In genomic region chr11:10743354-10744035, GRCh38 we compare ENCODE assay signal across 11 cellular contexts. TPM values are rescaled to one million over a fixed set of nuclear protein-coding genes. Genes with fewer than 3 reads are reported as not detected.
DNase-seq lines count a peak whose midpoint lies in the region; ATAC-seq and TF ChIP-seq lines count a peak whose summit lies in the region.
"Had no signal": no experiment of that assay in that cellular context is flagged by ENCODE, and none has a peak within 500 bp of the region (broad histone marks: within the 10 kb centered on the region; RNA-seq: fewer than 3 reads in every experiment).

No MANE protein-coding gene starts in this region.

- TF ChIP-seq CTCF in PC-3 (conservative IDR thresholded peaks at IDR 0.05; ENCODE audit: low read depth, low read length): no peak
- no peak for TF ChIP-seq CTCF in esophagus squamous epithelium (IDR thresholded peaks at IDR 0.05)
- no peak for TF ChIP-seq CTCF in omental fat pad (IDR thresholded peaks at IDR 0.05)

- DNase-seq in NK-92 treated with Interleukin-12 subunit alpha and Interleukin-12 subunit beta, amount 100 ng/mL, for 24 hours (lab: John Stamatoyannopoulos, UW): peak; percentile 58
- no peak for DNase-seq in NK-92 (lab: John Stamatoyannopoulos, UW; ENCODE audit: unreplicated experiment)
- no peak for DNase-seq in PC-3
- DNase-seq in activated naive CD8-positive, alpha-beta T cell treated with anti-CD3 and anti-CD28 coated beads, Interleukin-2, amount 10 ng/mL, durations not matched to agents 7 days and 5 days: peak; percentile 64
- DNase-seq in stimulated activated naive B cell treated with anti-CD40 and anti-IgM and Interleukin-4, amounts not matched to agents 10 μg/mL and 1 μg/mL and 100 μg/mL, for 72 hours: no peak
- DNase-seq in posterior cingulate gyrus: no peak
- no peak for DNase-seq in esophagus squamous epithelium (lab: John Stamatoyannopoulos, UW)
- no peak for DNase-seq in omental fat pad (ENCODE audit: low spot score)
- DNase-seq: 8988T, SW 1271 had no signal

- peak overlapping the region; percentile 71 for H3K27ac Mint-ChIP-seq in activated naive CD8-positive, alpha-beta T cell treated with anti-CD3 and anti-CD28 coated beads, Interleukin-2, amount 10 ng/mL, durations not matched to agents 7 days and 5 days
- peak overlapping the region; percentile 45 for H3K27ac Mint-ChIP-seq in stimulated activated naive B cell treated with anti-CD40 and anti-IgM and Interleukin-4, amounts not matched to agents 10 μg/mL and 1 μg/mL and 100 μg/mL, for 72 hours

- ATAC-seq in PC-3 (no peak), omental fat pad (ENCODE audit: low FRiP score) (no peak)
- peak; percentile 44 for ATAC-seq in activated naive CD8-positive, alpha-beta T cell treated with anti-CD3 and anti-CD28 coated beads, Interleukin-2, amount 10 ng/mL, durations not matched to agents 7 days and 5 days (ENCODE audit: low read depth)
- peak in 1 of 2 donors; percentile 27 for ATAC-seq in stimulated activated naive B cell treated with anti-CD40 and anti-IgM and Interleukin-4, amounts not matched to agents 10 μg/mL and 1 μg/mL and 100 μg/mL, for 72 hours (replicated peaks)

- H3K9me2 ChIP-seq in PC-3 (replicated peaks; ENCODE audit: low read length): no peaks in the 10 kb centered on the region

- no peaks in the 10 kb centered on the region for H4K20me1 ChIP-seq in PC-3 (ENCODE audit: low read length)

- H3K36me3 ChIP-seq in PC-3 (ENCODE audit: low read depth, low read length) (no peaks in the 10 kb centered on the region), esophagus squamous epithelium (no peaks in the 10 kb centered on the region)

- 65 to 72% methylated on average over 13 of the region's 13 CpGs for WGBS in esophagus squamous epithelium, 2 donors

- peak overlapping the region; percentile 23; the same call in 1 of the 2 replicates for H3K4me2 ChIP-seq in PC-3 (ENCODE audit: low read length)

- H3K27me3 Mint-ChIP-seq in activated naive CD8-positive, alpha-beta T cell treated with anti-CD3 and anti-CD28 coated beads, Interleukin-2, amount 10 ng/mL, durations not matched to agents 7 days and 5 days: no peaks in the 10 kb centered on the region
- no peaks in the 10 kb centered on the region for H3K27me3 Mint-ChIP-seq in stimulated activated naive B cell treated with anti-CD40 and anti-IgM and Interleukin-4, amounts not matched to agents 10 μg/mL and 1 μg/mL and 100 μg/mL, for 72 hours

- H3K27ac ChIP-seq in PC-3 (ENCODE audit: low read length): peak overlapping the region; percentile 29
- no peak overlapping the region for H3K27ac ChIP-seq in esophagus squamous epithelium

- intact Hi-C loops in PC-3 (cut with micrococcal nuclease) (no loop called here), posterior cingulate gyrus (cut with DNase I) (no loop called here), esophagus squamous epithelium (cut with DNase I) (no loop called here)

- no peaks in the 10 kb centered on the region for H3K9me3 Mint-ChIP-seq in activated naive CD8-positive, alpha-beta T cell treated with anti-CD3 and anti-CD28 coated beads, Interleukin-2, amount 10 ng/mL, durations not matched to agents 7 days and 5 days
- no peaks in the 10 kb centered on the region for H3K9me3 Mint-ChIP-seq in stimulated activated naive B cell treated with anti-CD40 and anti-IgM and Interleukin-4, amounts not matched to agents 10 μg/mL and 1 μg/mL and 100 μg/mL, for 72 hours

- peak overlapping the region; percentile 63 for H3K4me3 Mint-ChIP-seq in activated naive CD8-positive, alpha-beta T cell treated with anti-CD3 and anti-CD28 coated beads, Interleukin-2, amount 10 ng/mL, durations not matched to agents 7 days and 5 days
- H3K4me3 Mint-ChIP-seq in stimulated activated naive B cell treated with anti-CD40 and anti-IgM and Interleukin-4, amounts not matched to agents 10 μg/mL and 1 μg/mL and 100 μg/mL, for 72 hours: peak overlapping the region; percentile 62 to 65

- H3K9ac ChIP-seq in PC-3 (ENCODE audit: low read length): no peak overlapping the region
- H3K9ac ChIP-seq: parathyroid adenoma had no signal

- H3K9me3 ChIP-seq in PC-3 (ENCODE audit: low read length): no peaks in the 10 kb centered on the region
- H3K9me3 ChIP-seq in esophagus squamous epithelium: no peaks in the 10 kb centered on the region

- H2AFZ ChIP-seq in PC-3 (ENCODE audit: low read length): 0 out of 2 replicates have a peak overlapping the region, but pooled peaks have one; percentile 7

- peaks cover 29% of the 10 kb centered on the region for H3K4me1 Mint-ChIP-seq in activated naive CD8-positive, alpha-beta T cell treated with anti-CD3 and anti-CD28 coated beads, Interleukin-2, amount 10 ng/mL, durations not matched to agents 7 days and 5 days
- peaks cover 6 to 13% of the 10 kb centered on the region in 2 donors for H3K4me1 Mint-ChIP-seq in stimulated activated naive B cell treated with anti-CD40 and anti-IgM and Interleukin-4, amounts not matched to agents 10 μg/mL and 1 μg/mL and 100 μg/mL, for 72 hours

- no peaks in the 10 kb centered on the region for H3K79me2 ChIP-seq in PC-3 (ENCODE audit: low read length)
- H3K79me2 ChIP-seq: parathyroid adenoma had no signal

- no peak overlapping the region for H3K4me3 ChIP-seq in PC-3 (ENCODE audit: low read length)
- no peak overlapping the region for H3K4me3 ChIP-seq in esophagus squamous epithelium

- H3K4me1 ChIP-seq in PC-3 (ENCODE audit: insufficient read depth, low read length) (peaks cover 25% of the 10 kb centered on the region), esophagus squamous epithelium (no peaks in the 10 kb centered on the region)

- H3K36me3 Mint-ChIP-seq in activated naive CD8-positive, alpha-beta T cell treated with anti-CD3 and anti-CD28 coated beads, Interleukin-2, amount 10 ng/mL, durations not matched to agents 7 days and 5 days: no peaks in the 10 kb centered on the region
- no peaks in the 10 kb centered on the region for H3K36me3 Mint-ChIP-seq in stimulated activated naive B cell treated with anti-CD40 and anti-IgM and Interleukin-4, amounts not matched to agents 10 μg/mL and 1 μg/mL and 100 μg/mL, for 72 hours

- no peak for TF ChIP-seq POLR2A in esophagus squamous epithelium (IDR thresholded peaks at IDR 0.05)

- POLR2A ChIA-PET in PC-3 (lab: Charles Lee; ENCODE audit: unreplicated experiment): no interaction called here
- POLR2A ChIA-PET in activated naive CD8-positive, alpha-beta T cell treated with anti-CD3 and anti-CD28 coated beads, Interleukin-2, amount 10 ng/mL, durations not matched to agents 7 days and 5 days (lab: Charles Lee): no interaction called here

- CTCF ChIA-PET in PC-3 (lab: Charles Lee): no interaction called here

- H3F3A ChIP-seq in PC-3 (ENCODE audit: low read length, unreplicated experiment): no peaks in the 10 kb centered on the region

- no TSS peak for BruUV-seq in PC-3 (replicated peaks; lab: Mats Ljungman, UMichigan)

- H3K27me3 ChIP-seq in PC-3 (ENCODE audit: low read length) (no peaks in the 10 kb centered on the region), esophagus squamous epithelium (no peaks in the 10 kb centered on the region)

RNA-seq across cellular contexts. Expression of gene CTR9, which starts 7.6 kb away (rescaled TPM):
- 20.0 and 21.9 TPM in 2 replicates for total RNA-seq in PC-3 (2014; rRNA removed)
- total RNA-seq in activated naive CD8-positive, alpha-beta T cell treated with anti-CD3 and anti-CD28 coated beads, Interleukin-2, amount 10 ng/mL, durations not matched to agents 7 days and 5 days: 10 to 100 TPM; 45.3 to 47.6 TPM
- 10 to 100 TPM; 21.4 to 34.4 (median 27.0) TPM for total RNA-seq in esophagus squamous epithelium
- 10 to 100 TPM; 20.9 to 28.8 (median 23.7) TPM for total RNA-seq in omental fat pad

RNA-seq across cellular contexts. Expression of gene IRAG1, which starts 49.9 kb away (rescaled TPM):
- total RNA-seq in PC-3 (2014; rRNA removed) (0.29 TPM in 1 of 2 replicates, not detected in the other), esophagus squamous epithelium (10 to 100 TPM in 2 of 4 donors, 1 to 10 TPM in 2; 3.5 to 48.4 (median 9.9) TPM), omental fat pad (10 to 100 TPM in 2 of 4 donors, 1 to 10 TPM in 2; 3.3 to 32.3 (median 7.7) TPM)
- total RNA-seq in activated naive CD8-positive, alpha-beta T cell treated with anti-CD3 and anti-CD28 coated beads, Interleukin-2, amount 10 ng/mL, durations not matched to agents 7 days and 5 days: not detected

Comparison
In these comparisons a context has a peak if more than half of its experiments do, and no peak if none do; other contexts are left out.
1. DNase-seq: peak in NK-92 treated with Interleukin-12 subunit alpha and Interleukin-12 subunit beta, amount 100 ng/mL, for 24 hours (single experiment) and activated naive CD8-positive, alpha-beta T cell treated with anti-CD3 and anti-CD28 coated beads, Interleukin-2, amount 10 ng/mL, durations not matched to agents 7 days and 5 days (single experiment); none in NK-92 (single experiment), PC-3 (single experiment), stimulated activated naive B cell treated with anti-CD40 and anti-IgM and Interleukin-4, amounts not matched to agents 10 μg/mL and 1 μg/mL and 100 μg/mL, for 72 hours (single experiment), posterior cingulate gyrus (0 of 10), esophagus squamous epithelium (single experiment) and omental fat pad (single experiment).